ENCODE assay signal across 8 cellular contexts in the genomic region with DNA sequence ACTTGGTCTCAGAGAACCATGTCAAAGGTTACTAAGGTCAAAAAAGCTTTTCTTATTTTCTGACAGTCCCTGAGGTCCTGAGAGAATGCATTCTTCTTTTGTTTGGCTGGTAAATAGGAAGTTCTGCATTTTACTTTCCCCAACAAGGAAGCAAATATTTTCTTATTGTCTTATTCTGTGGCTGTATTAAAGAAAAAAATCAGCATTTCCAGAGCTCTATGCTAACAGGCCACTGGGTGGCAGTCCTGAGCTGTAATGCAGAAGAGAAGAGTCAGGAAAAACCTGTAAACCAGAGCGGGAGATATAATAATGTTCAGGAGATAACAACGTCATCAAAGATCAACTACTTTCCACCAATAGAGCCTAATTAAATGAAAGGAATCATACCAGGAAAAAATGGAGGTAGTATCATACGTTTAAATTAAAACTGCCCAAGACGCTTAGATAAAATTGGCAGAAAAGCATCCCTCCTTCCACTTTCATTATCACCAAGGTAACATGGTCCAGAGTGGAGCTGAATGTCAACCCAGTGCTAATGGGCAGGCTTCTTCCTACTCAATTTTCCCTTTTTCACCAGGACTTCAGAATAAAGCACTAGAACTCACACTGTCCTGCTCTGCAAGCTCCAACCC. TPM values are rescaled to one million over a fixed set of nuclear protein-coding genes. Genes with fewer than 3 reads are reported as not detected.
A peak's percentile ranks its signal among the peaks of the same experiment; 100 is the strongest.
DNase-seq lines count a peak whose midpoint lies in the region; ATAC-seq, FAIRE-seq and TF ChIP-seq lines count a peak whose summit lies in the region.

No MANE protein-coding gene starts in this region.

- H3K4me1 Mint-ChIP-seq in WTC11: peaks cover 23% of the 10 kb centered on the region

- TF ChIP-seq CTCF in WTC11 (IDR thresholded peaks at IDR 0.05) (peak; percentile 69), bronchial epithelial cell (IDR thresholded peaks at IDR 0.05; ENCODE audit: insufficient read depth, low read length, severe bottlenecking) (peak; percentile 64)

- no peak overlapping the region for H3K4me3 Mint-ChIP-seq in WTC11

- H3K27me3 Mint-ChIP-seq in WTC11 (ENCODE audit: low read depth): no peaks in the 10 kb centered on the region; the same call in 1 of the 2 replicates

- no peaks in the 10 kb centered on the region for H3K36me3 ChIP-seq in bronchial epithelial cell (ENCODE audit: control insufficient read depth, insufficient read depth, low read length)

- CTCF ChIA-PET in WTC11 (lab: Charles Lee): interaction anchor here (0.5 to 2.3 kb wide), 45 partner anchors 9 to 658 kb away, joined by 3 to 25 read pairs (median 4); a partner anchor contains a TSS

- peak; percentile 89 for FAIRE-seq in H54 (lab: Jason Lieb, UNC)
- FAIRE-seq in bronchial epithelial cell (lab: Jason Lieb, UNC): no peak

- POLR2A ChIA-PET in WTC11 (lab: Charles Lee): no interaction called here

- H3K9me3 Mint-ChIP-seq in WTC11: no peaks in the 10 kb centered on the region

- DNase-seq in AML-193 (lab: John Stamatoyannopoulos, UW) (peak; percentile 82 to 86), H54 (ENCODE audit: insufficient read length, low spot score) (peak; percentile 16), NCI-H2196 treated with DMSO at 0.1 percent for 48 hours (lab: John Stamatoyannopoulos, UW; ENCODE audit: unreplicated experiment) (peak; percentile 76), WTC11 (ENCODE audit: low spot score) (peak; percentile 71), bronchial epithelial cell (ENCODE audit: low read depth) (peak; percentile 63), kidney tubule cell (ENCODE audit: low spot score) (peak; percentile 72)
- DNase-seq in stimulated activated CD4-positive, alpha-beta T cell treated with anti-CD3 and anti-CD28 coated beads, Interleukin-2, amount 100 ng/mL, for 4 hours (ENCODE audit: low read depth): peak; percentile 48

- no peaks in the 10 kb centered on the region for H3K36me3 Mint-ChIP-seq in WTC11

- H3K4me3 ChIP-seq in bronchial epithelial cell (ENCODE audit: low read depth, low read length): no peak overlapping the region

- peak; percentile 55 for ATAC-seq in WTC11
- no peak for ATAC-seq in HG03520 (IDR thresholded peaks at IDR 0.05; ENCODE audit: unreplicated experiment)

- H3K27ac Mint-ChIP-seq in WTC11: no peak overlapping the region

- TF ChIP-seq POLR2A in H54 (IDR thresholded peaks at IDR 0.05; ENCODE audit: low read depth, low read length): no peak

- no peaks in the 10 kb centered on the region for H3K27me3 ChIP-seq in bronchial epithelial cell (ENCODE audit: control insufficient read depth, insufficient read depth, low read length)

TF ChIP-seq in WTC11, 78 proteins besides CTCF, POLR2A, EP300 and RAD21:
- TF ChIP-seq TCF7 (CRISPR knock-in tag; IDR thresholded peaks at IDR 0.05; ENCODE audit: low read depth): no peak
- TF ChIP-seq, protein P1, sequence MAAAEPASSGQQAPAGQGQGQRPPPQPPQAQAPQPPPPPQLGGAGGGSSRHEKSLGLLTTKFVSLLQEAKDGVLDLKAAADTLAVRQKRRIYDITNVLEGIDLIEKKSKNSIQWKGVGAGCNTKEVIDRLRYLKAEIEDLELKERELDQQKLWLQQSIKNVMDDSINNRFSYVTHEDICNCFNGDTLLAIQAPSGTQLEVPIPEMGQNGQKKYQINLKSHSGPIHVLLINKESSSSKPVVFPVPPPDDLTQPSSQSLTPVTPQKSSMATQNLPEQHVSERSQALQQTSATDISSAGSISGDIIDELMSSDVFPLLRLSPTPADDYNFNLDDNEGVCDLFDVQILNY (CRISPR knock-in tag; IDR thresholded peaks at IDR 0.05): 0 out of 2 replicates have a peak, but pooled peaks have one; percentile 18

RNA-seq across cellular contexts. Expression of a gene that starts 55.6 kb away (rescaled TPM):
- total RNA-seq in WTC11 (2021): 35.1 to 37.6 TPM (median 36.2 TPM) in 3 replicates
- total RNA-seq in bronchial epithelial cell: 12.1 and 13.7 TPM in 2 replicates

Comparison
In these comparisons a context has a peak if more than half of its experiments do, and no peak if none do; other contexts are left out.
1. DNase-seq: peak in every context shown above with its lines; median percentile 84 in AML-193; 76 in NCI-H2196 treated with DMSO at 0.1 percent for 48 hours; 72 in kidney tubule cell; 71 in WTC11; 63 in bronchial epithelial cell; 48 in stimulated activated CD4-positive, alpha-beta T cell treated with anti-CD3 and anti-CD28 coated beads, Interleukin-2, amount 100 ng/mL, for 4 hours; 16 in H54.